In the genomic region with DNA sequence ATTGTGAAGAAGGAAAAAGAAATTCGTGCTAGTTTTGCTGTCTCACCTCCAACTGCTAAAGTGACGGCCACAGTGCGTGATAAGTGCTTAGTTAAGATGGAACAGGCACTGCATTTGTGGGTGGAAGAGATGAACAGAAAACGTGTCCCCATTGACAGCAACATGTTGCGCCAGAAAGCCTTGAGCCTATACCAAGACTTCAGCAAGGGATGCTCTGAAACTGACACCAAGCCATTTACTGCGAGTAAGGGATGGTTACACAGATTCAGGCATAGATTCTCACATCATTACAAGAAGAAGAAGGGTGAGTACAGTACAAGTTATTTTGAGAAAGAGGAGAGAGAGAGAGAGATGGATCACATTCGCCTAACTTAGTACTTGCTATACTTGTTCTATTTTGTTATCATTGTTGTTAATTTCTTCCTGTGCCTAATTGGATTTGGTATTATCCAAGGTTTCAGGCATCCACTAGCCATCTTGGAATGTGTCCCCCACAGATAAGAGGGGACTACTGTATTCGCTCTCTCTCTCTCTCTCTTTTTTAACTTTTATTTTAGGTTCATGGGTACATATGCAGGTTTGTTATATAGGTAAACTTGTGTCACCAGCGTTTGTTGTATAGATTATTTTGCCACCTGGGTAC, we compare ENCODE assay signal across 8 cellular contexts. TPM values are rescaled to one million over a fixed set of nuclear protein-coding genes. Genes with fewer than 3 reads are reported as not detected.
DNase-seq lines count a peak whose midpoint lies in the region; ATAC-seq, FAIRE-seq and TF ChIP-seq lines count a peak whose summit lies in the region.
"Not testable (repeated sequence)": the region's sequence is repeated elsewhere in the genome, so short reads cannot be mapped to it uniquely, and the experiment has no call there.

No MANE protein-coding gene starts in this region.

- H2AK5ac ChIP-seq in H1 (ENCODE audit: low read depth, low read length), result not testable (repeated sequence)

- H3K27ac ChIP-seq in H1 (ENCODE audit: low read depth, low read length); neural progenitor cell; upper lobe of right lung: not testable (repeated sequence)

- not testable (repeated sequence) for H3K9me3 ChIP-seq in H1 (ENCODE audit: insufficient read depth in 2 of 2, low read depth in 1 of 2, low read length in 1 of 2); neural progenitor cell (ENCODE audit: low read depth); upper lobe of right lung

- H3K4me1 Mint-ChIP-seq in activated CD8-positive, alpha-beta T cell treated with anti-CD3 and anti-CD28 coated beads for 36 hours (ENCODE audit: low read depth), result peaks cover 31% of the 10 kb centered on the region
- H3K4me1 Mint-ChIP-seq in neural progenitor cell, result peaks cover 23% of the 10 kb centered on the region

- POLR2A ChIA-PET in activated CD8-positive, alpha-beta T cell treated with anti-CD3 and anti-CD28 coated beads for 36 hours (lab: Charles Lee), result interaction anchor here (0.6 kb wide), 1 partner anchor 8 kb away, joined by 3 read pairs; no protein-coding TSS in a partner anchor
- POLR2A ChIA-PET in H1 (lab: Charles Lee; ENCODE audit: partially characterized antibody), result interaction anchor here (2.4 kb wide), 1 partner anchor 10 kb away, joined by 10 read pairs; no protein-coding TSS in a partner anchor

- H3K79me2 ChIP-seq in H1 (ENCODE audit: control insufficient read depth in 1 of 2, insufficient read depth in 2 of 2, low read length in 2 of 2); neural progenitor cell (ENCODE audit: low read depth): not testable (repeated sequence)

- not testable (repeated sequence) for H3K36me3 Mint-ChIP-seq in activated CD8-positive, alpha-beta T cell treated with anti-CD3 and anti-CD28 coated beads for 36 hours (ENCODE audit: low read depth); neural progenitor cell

- TF ChIP-seq POLR2A in H1 (IDR thresholded peaks at IDR 0.05; ENCODE audit: control extremely low read depth in 1 of 2, low read depth in 2 of 2, low read length in 2 of 2), result not testable (repeated sequence)

- ATAC-seq in GM18517 (IDR thresholded peaks at IDR 0.05; ENCODE audit: unreplicated experiment) (peak; percentile 52), GM21737 (IDR thresholded peaks at IDR 0.05; ENCODE audit: unreplicated experiment) (peak; percentile 45), HG03135 (IDR thresholded peaks at IDR 0.05; ENCODE audit: unreplicated experiment) (peak; percentile 40), upper lobe of right lung (peak; percentile 27)
- peak; percentile 74 for ATAC-seq in activated CD8-positive, alpha-beta T cell treated with anti-CD3 and anti-CD28 coated beads for 36 hours

- H2AFZ ChIP-seq in H1 (ENCODE audit: low read length), result not testable (repeated sequence)
- peak overlapping the region; percentile 85 for H2AFZ ChIP-seq in neural progenitor cell (replicated peaks)

- not testable (repeated sequence) for H3K9me3 Mint-ChIP-seq in activated CD8-positive, alpha-beta T cell treated with anti-CD3 and anti-CD28 coated beads for 36 hours; neural progenitor cell

- not testable (repeated sequence) for H3K27me3 Mint-ChIP-seq in activated CD8-positive, alpha-beta T cell treated with anti-CD3 and anti-CD28 coated beads for 36 hours; neural progenitor cell (ENCODE audit: insufficient read depth, low read depth)

- not testable (repeated sequence) for H3K56ac ChIP-seq in H1 (replicated peaks; ENCODE audit: insufficient read length, low read depth, low read length)

- H3K9ac ChIP-seq in H1 (replicated peaks in 1 of 4; ENCODE audit: extremely low read depth in 1 of 4, low read depth in 3 of 4, low read length in 3 of 4); neural progenitor cell: not testable (repeated sequence)

- H4K8ac ChIP-seq in H1 (ENCODE audit: extremely low read depth, insufficient read depth, low read length), result not testable (repeated sequence)

- TF ChIP-seq CTCF in activated CD8-positive, alpha-beta T cell treated with anti-CD3 and anti-CD28 coated beads for 36 hours (IDR thresholded peaks at IDR 0.05); H1 (IDR thresholded peaks at IDR 0.05; ENCODE audit: control extremely low read depth in 1 of 3, insufficient read depth in 1 of 3, low read depth in 1 of 3, low read length in 3 of 3); neural progenitor cell (IDR thresholded peaks at IDR 0.05); upper lobe of right lung (IDR thresholded peaks at IDR 0.05): not testable (repeated sequence)

- H3K4me3 Mint-ChIP-seq in activated CD8-positive, alpha-beta T cell treated with anti-CD3 and anti-CD28 coated beads for 36 hours, result peak overlapping the region; percentile 78
- not testable (repeated sequence) for H3K4me3 Mint-ChIP-seq in neural progenitor cell

- not testable (repeated sequence) for H4K5ac ChIP-seq in H1 (ENCODE audit: insufficient read length, low read depth, low read length)

- H3F3A ChIP-seq in neural progenitor cell (ENCODE audit: low read depth), result peaks cover 21% of the 10 kb centered on the region

- TF ChIP-seq EP300 in H1 (IDR thresholded peaks at IDR 0.05; ENCODE audit: borderline replicate concordance in 1 of 2, low read depth in 2 of 2, low read length in 2 of 2), result not testable (repeated sequence)

- H3K4me1 ChIP-seq in H1 (replicated peaks in 1 of 4; ENCODE audit: control insufficient read depth in 3 of 4, insufficient read depth in 4 of 4, low read length in 3 of 4); upper lobe of right lung: not testable (repeated sequence)
- peaks cover 14% of the 10 kb centered on the region for H3K4me1 ChIP-seq in neural progenitor cell

- not testable (repeated sequence) for H2BK15ac ChIP-seq in H1 (ENCODE audit: low read length)

- peak overlapping the region; percentile 93 for H3K27ac Mint-ChIP-seq in activated CD8-positive, alpha-beta T cell treated with anti-CD3 and anti-CD28 coated beads for 36 hours
- H3K27ac Mint-ChIP-seq in neural progenitor cell, result not testable (repeated sequence)

- H3K14ac ChIP-seq in H1 (ENCODE audit: insufficient read length), result not testable (repeated sequence)

- H3K18ac ChIP-seq in H1 (ENCODE audit: extremely low read depth, low read length), result not testable (repeated sequence)

- H3K23ac ChIP-seq in H1 (ENCODE audit: insufficient read length), result not testable (repeated sequence)

- CTCF ChIA-PET in activated CD8-positive, alpha-beta T cell treated with anti-CD3 and anti-CD28 coated beads for 36 hours (lab: Charles Lee); H1 (lab: Charles Lee; ENCODE audit: partially characterized antibody): not testable (repeated sequence)

- not testable (repeated sequence) for H2BK5ac ChIP-seq in H1 (ENCODE audit: low read depth, low read length)

- H3K4me2 ChIP-seq in H1 (ENCODE audit: insufficient read depth in 1 of 2, low read depth in 2 of 2, low read length in 2 of 2) (peak overlapping the region; percentile 25 to 60; a peak in 2 of 4 replicates), neural progenitor cell (peak overlapping the region; percentile 31)

- peak overlapping the region; percentile 53 for H2BK12ac ChIP-seq in H1 (ENCODE audit: low read depth, low read length)

- intact Hi-C loops in activated CD8-positive, alpha-beta T cell treated with anti-CD3 and anti-CD28 coated beads for 36 hours (cut with micrococcal nuclease); upper lobe of right lung (cut with DNase I): not testable (repeated sequence)

- not testable (repeated sequence) for H3K4ac ChIP-seq in H1 (replicated peaks; ENCODE audit: insufficient read length, low read depth, low read length)

- not testable (repeated sequence) for H3K27me3 ChIP-seq in H1 (replicated peaks in 1 of 4; ENCODE audit: control insufficient read depth in 3 of 4, extremely low read depth in 1 of 4, insufficient read depth in 3 of 4, low read length in 3 of 4); neural progenitor cell; upper lobe of right lung

- H2BK20ac ChIP-seq in H1 (ENCODE audit: low read length), result 0 out of 2 replicates have a peak overlapping the region, but pooled peaks have one; percentile 48

- not testable (repeated sequence) for H3K36me3 ChIP-seq in H1 (ENCODE audit: control insufficient read depth in 2 of 4, insufficient read depth in 4 of 4, low read length in 3 of 4); neural progenitor cell; upper lobe of right lung

- FAIRE-seq in H1 (lab: Jason Lieb, UNC), result not testable (repeated sequence)

- H2BK120ac ChIP-seq in H1 (replicated peaks; ENCODE audit: low read depth, low read length), result peak overlapping the region; percentile 22

- H3K23me2 ChIP-seq in H1 (ENCODE audit: low read depth, low read length), result not testable (repeated sequence)

- DNase-seq in NOMO-1 (lab: John Stamatoyannopoulos, UW; ENCODE audit: unreplicated experiment in 2 of 2), result peak; percentile 30 to 72
- peak; percentile 50 for DNase-seq in activated CD8-positive, alpha-beta T cell treated with anti-CD3 and anti-CD28 coated beads for 36 hours
- not testable (repeated sequence) for DNase-seq in H1 (ENCODE audit: low read depth in 1 of 2, low spot score in 2 of 2); neural progenitor cell (ENCODE audit: low spot score); upper lobe of right lung

- not testable (repeated sequence) for H4K20me1 ChIP-seq in H1 (replicated peaks in 1 of 2; ENCODE audit: control insufficient read depth in 1 of 2, insufficient read depth in 2 of 2, low read length in 2 of 2); neural progenitor cell (ENCODE audit: low read depth)

- not testable (repeated sequence) for TF ChIP-seq RAD21 in H1 (IDR thresholded peaks at IDR 0.05 in 1 of 2, conservative IDR thresholded peaks at IDR 0.05 in 1 of 2; ENCODE audit: low read depth in 2 of 2, low read length in 2 of 2)

- H4K91ac ChIP-seq in H1 (replicated peaks; ENCODE audit: insufficient read length, low read length), result not testable (repeated sequence)

- not testable (repeated sequence) for H3K4me3 ChIP-seq in H1 (ENCODE audit: extremely low read depth in 1 of 4, insufficient read depth in 2 of 4, low read depth in 3 of 4, low read length in 4 of 4); neural progenitor cell
- peak overlapping the region; percentile 35 for H3K4me3 ChIP-seq in upper lobe of right lung

- 67% methylated on average over 6 of the region's 9 CpGs; no CpG with 5 or more reads in 1 of the 2 experiments for WGBS in H1 (ENCODE audit: extremely low coverage in 1 of 2, insufficient coverage in 1 of 2, insufficient read length in 1 of 2, insufficient replicate concordance in 2 of 2, low coverage in 1 of 2, low lambda C conversion rate in 2 of 2, missing lambda C conversion rate in 1 of 2), 2 experiments

- not testable (repeated sequence) for H3K79me1 ChIP-seq in H1 (ENCODE audit: low read depth, low read length)

RNA-seq across cellular contexts. Expression of a gene that starts 6.9 kb away (rescaled TPM):
- total RNA-seq in activated CD8-positive, alpha-beta T cell treated with anti-CD3 and anti-CD28 coated beads for 36 hours, result 100 to 1,000 TPM; 156 TPM
- 311 and 316 TPM in 2 replicates for total RNA-seq in H1 (2021; fragmentation: NEBNext Ultra II Directional; extraction: Animal tissue kit (Norgen Biotek cat#: 25700))
- polyA plus RNA-seq in H1 (2011; rRNA removed), result 46.7 and 100 TPM in 2 replicates
- 97.4 TPM for polyA plus RNA-seq in H1 (2011; cell fraction: cytosol; rRNA removed)
- polyA plus RNA-seq in H1 (2011; cell fraction: nucleus; rRNA removed), result 157 TPM
- 115 to 199 TPM (median 139 TPM) in 4 replicates for polyA plus RNA-seq in H1 (2012, experiment 1 of 2)
- polyA plus RNA-seq in H1 (2012, experiment 2 of 2), result 16.4 TPM
- 244 TPM for polyA plus RNA-seq in H1 (2013, experiment 1 of 2)
- polyA plus RNA-seq in H1 (2013, experiment 2 of 2), result 229 TPM
- polyA minus RNA-seq in H1 (2011; rRNA and poly(A)+ RNA removed), result 77.3 and 91.8 TPM in 2 replicates
- 88.3 TPM for polyA minus RNA-seq in H1 (2011; cell fraction: cytosol; rRNA and poly(A)+ RNA removed)
- polyA minus RNA-seq in H1 (2011; cell fraction: nucleus; rRNA and poly(A)+ RNA removed), result 212 TPM
- total RNA-seq in neural progenitor cell (ENCODE audit: low replicate concordance) (256 and 310 TPM in 2 replicates), upper lobe of right lung (221 TPM)
